8 cellular contexts compared by ENCODE assay signal in genomic region chr10:17023386-17024298, GRCh38.
DNase-seq lines count a peak whose midpoint lies in the region; ATAC-seq and TF ChIP-seq lines count a peak whose summit lies in the region.

No MANE protein-coding gene starts in this region.

- TF ChIP-seq CTCF in fibroblast of lung (conservative IDR thresholded peaks at IDR 0.05 in 1 of 2, IDR thresholded peaks at IDR 0.05 in 1 of 2; ENCODE audit: low read depth in 1 of 2, low read length in 2 of 2) (no peak), progenitor cell of endocrine pancreas (IDR thresholded peaks at IDR 0.05; ENCODE audit: unreplicated experiment) (no peak)

- H3K36me3 Mint-ChIP-seq in progenitor cell of endocrine pancreas (ENCODE audit: insufficient read depth): peaks cover 4% of the 10 kb centered on the region

- peak; percentile 85 for ATAC-seq in GM18499 (IDR thresholded peaks at IDR 0.05; ENCODE audit: insufficient read depth, unreplicated experiment)
- ATAC-seq in HG02840 (IDR thresholded peaks at IDR 0.05; ENCODE audit: low FRiP score, unreplicated experiment): peak; percentile 95
- ATAC-seq in aorta (ENCODE audit: low FRiP score): peak; percentile 86

- H3K79me2 ChIP-seq in fibroblast of lung (ENCODE audit: control insufficient read depth, insufficient read depth, low read length): no peaks in the 10 kb centered on the region

- H3K4me3 ChIP-seq in fibroblast of lung (replicated peaks in 1 of 4; ENCODE audit: control extremely low read depth in 1 of 4, insufficient read depth in 1 of 4, low read depth in 3 of 4, low read length in 4 of 4) (peak overlapping the region in 1 of 4 experiments; percentile 7), aorta (ENCODE audit: low read length in 2 of 2) (peak overlapping the region in 1 of 2 donors; percentile 38)

- H3K27ac Mint-ChIP-seq in progenitor cell of endocrine pancreas: peak overlapping the region; percentile 82

- H3K27me3 ChIP-seq in fibroblast of lung (ENCODE audit: control insufficient read depth, insufficient read depth, low read length): no peaks in the 10 kb centered on the region
- H3K27me3 ChIP-seq in aorta (ENCODE audit: control insufficient read depth in 1 of 2, insufficient read depth in 2 of 2, low read length in 1 of 2): no peaks in the 10 kb centered on the region

- intact Hi-C loops in aorta (cut with DNase I): no loop called here

- peaks cover 7% of the 10 kb centered on the region for H3K9me3 Mint-ChIP-seq in progenitor cell of endocrine pancreas (ENCODE audit: low read depth)

- no peak overlapping the region for H2AFZ ChIP-seq in fibroblast of lung (ENCODE audit: low read length)

- peak overlapping the region; percentile 30 for H3K4me2 ChIP-seq in fibroblast of lung (ENCODE audit: extremely low read depth, insufficient read depth, low read length)

- H3K9me3 ChIP-seq in fibroblast of lung (ENCODE audit: control insufficient read depth, insufficient read depth, low read depth, low read length) (no peaks in the 10 kb centered on the region), aorta (ENCODE audit: control insufficient read depth, low read length) (no peaks in the 10 kb centered on the region)

- H3K36me3 ChIP-seq in fibroblast of lung (ENCODE audit: control insufficient read depth, insufficient read depth, low read length) (no peaks in the 10 kb centered on the region), aorta (ENCODE audit: control insufficient read depth in 1 of 2, insufficient read depth in 2 of 2, low read length in 1 of 2) (no peaks in the 10 kb centered on the region)

- peak overlapping the region; percentile 48 for H3K9ac ChIP-seq in fibroblast of lung (ENCODE audit: insufficient read depth, low read length)

- peak overlapping the region; percentile 94 for H3K27ac ChIP-seq in fibroblast of lung (ENCODE audit: insufficient read depth, low read length)
- H3K27ac ChIP-seq in aorta (ENCODE audit: low read depth in 1 of 2, low read length in 2 of 2): peak overlapping the region in 1 of 2 donors; percentile 57

- no peaks in the 10 kb centered on the region for H4K20me1 ChIP-seq in fibroblast of lung (ENCODE audit: control insufficient read depth, extremely low read depth, insufficient read depth, low read length)

- 18 to 19% methylated on average over 13 of the region's 13 CpGs for WGBS in aorta, 2 donors

- H3K4me1 ChIP-seq in fibroblast of lung (ENCODE audit: control insufficient read depth, extremely low read depth, insufficient read depth, low read length) (peaks cover 14% of the 10 kb centered on the region), aorta (ENCODE audit: control insufficient read depth in 1 of 2, insufficient read depth in 2 of 2, low read length in 2 of 2) (peaks cover 0 to 4% of the 10 kb centered on the region in 2 donors)

- peak; percentile 54 for DNase-seq in NOMO-1 treated with dmso at 0.1 percent for 144 hours (lab: John Stamatoyannopoulos, UW; ENCODE audit: unreplicated experiment)
- peak; percentile 69 for DNase-seq in activated T-cell treated with anti-CD3 and anti-CD28 coated beads for 4 hours
- peak; percentile 97 to 100 for DNase-seq in fibroblast of lung (ENCODE audit: low read depth in 2 of 2)
- no peak for DNase-seq in progenitor cell of endocrine pancreas (ENCODE audit: low spot score, unreplicated experiment)
- DNase-seq in aorta: peak in 1 of 2 donors; percentile 78
- DNase-seq in NCI-H128 (lab: John Stamatoyannopoulos, UW; ENCODE audit: unreplicated experiment): no peak

- H3K4me1 Mint-ChIP-seq in progenitor cell of endocrine pancreas (ENCODE audit: low read depth): peaks cover 21% of the 10 kb centered on the region

- no peak overlapping the region for H3K4me3 Mint-ChIP-seq in progenitor cell of endocrine pancreas (ENCODE audit: low read depth)

- H3K27me3 Mint-ChIP-seq in progenitor cell of endocrine pancreas: no peaks in the 10 kb centered on the region

Comparison
In these comparisons a context has a peak if more than half of its experiments do, and no peak if none do; other contexts are left out.
1. DNase-seq: peak in NOMO-1 treated with dmso at 0.1 percent for 144 hours (single experiment), activated T-cell treated with anti-CD3 and anti-CD28 coated beads for 4 hours (single experiment) and fibroblast of lung (2 of 2); none in progenitor cell of endocrine pancreas (single experiment) and NCI-H128 (single experiment).
2. Peak in every context shown above with its lines, with median percentiles within 50 percentile points of each other: ATAC-seq.